Comparison of ENCODE assay signal across 15 cellular contexts in the genomic region with DNA sequence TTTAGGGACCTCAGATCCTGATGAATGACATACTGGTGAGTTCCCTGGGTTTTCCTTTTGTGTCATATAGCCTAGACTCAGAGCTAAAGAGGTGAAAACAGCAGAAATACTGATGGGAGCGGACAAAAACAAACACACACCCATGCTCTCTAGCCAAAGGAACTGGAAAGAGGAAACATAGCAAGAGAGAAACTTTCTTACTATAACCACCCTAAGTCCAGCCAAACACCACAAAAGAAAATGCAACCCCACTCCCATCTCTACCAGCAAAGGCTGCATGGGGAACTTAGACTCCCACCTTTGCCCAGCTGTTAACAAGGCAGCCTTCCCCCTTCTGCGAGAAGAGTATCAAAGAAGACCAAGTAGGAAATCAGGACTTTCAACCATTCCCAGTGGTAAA. TPM values are rescaled to one million over a fixed set of nuclear protein-coding genes. Genes with fewer than 3 reads are reported as not detected.
A peak's percentile ranks its signal among the peaks of the same experiment; 100 is the strongest.
DNase-seq lines count a peak whose midpoint lies in the region; ATAC-seq and TF ChIP-seq lines count a peak whose summit lies in the region.
"Had no signal": no experiment of that assay in that cellular context is flagged by ENCODE, and none has a peak within 500 bp of the region (broad histone marks: within the 10 kb centered on the region; RNA-seq: fewer than 3 reads in every experiment).

No MANE protein-coding gene starts in this region.

- H3K9me3 Mint-ChIP-seq in stimulated activated memory B cell treated with anti-CD40 and anti-IgM and Interleukin-4, amounts not matched to agents 10 μg/mL and 1 μg/mL and 100 μg/mL, for 72 hours: no peaks in the 10 kb centered on the region

- intact Hi-C loops in left lung (cut with DNase I): no loop called here

- TF ChIP-seq CTCF in left lung (IDR thresholded peaks at IDR 0.05): no peak

- H3K9me3 ChIP-seq in left lung: no peaks in the 10 kb centered on the region
- H3K9me3 ChIP-seq: BLaER1, HAP-1 had no signal

- ATAC-seq in left lung (peak; percentile 12), HG02870 (IDR thresholded peaks at IDR 0.05; ENCODE audit: unreplicated experiment) (no peak), HG02588 (IDR thresholded peaks at IDR 0.05; ENCODE audit: unreplicated experiment) (no peak)
- ATAC-seq in stimulated activated memory B cell treated with anti-CD40 and anti-IgM and Interleukin-4, amounts not matched to agents 10 μg/mL and 1 μg/mL and 100 μg/mL, for 72 hours: peak; percentile 71

- H3K27ac ChIP-seq in left lung: peak overlapping the region in 1 of 2 donors; percentile 45
- H3K27ac ChIP-seq: BLaER1, PC-9, SK-N-MC had no signal

- peak overlapping the region; percentile 59 for H3K27ac Mint-ChIP-seq in stimulated activated memory B cell treated with anti-CD40 and anti-IgM and Interleukin-4, amounts not matched to agents 10 μg/mL and 1 μg/mL and 100 μg/mL, for 72 hours

- H3K4me3 ChIP-seq in left lung: no peak overlapping the region
- H3K4me3 ChIP-seq: BLaER1, HAP-1, PC-9, SK-N-MC had no signal

- H3K4me1 ChIP-seq in left lung: peaks cover 7 to 45% of the 10 kb centered on the region in 2 donors
- H3K4me1 ChIP-seq: BLaER1, HAP-1 had no signal

- DNase-seq in CD1c-positive myeloid dendritic cell (ENCODE audit: extremely low spot score): peak; percentile 78
- DNase-seq in MV-4-11 (lab: John Stamatoyannopoulos, UW): peak; percentile 77
- no peak for DNase-seq in left lung
- no peak for DNase-seq in COLO829 (ENCODE audit: low spot score)
- DNase-seq: DMS153, IMR-90, NCI-H226, NCI-H526 treated with DMSO at 0.1 percent for 48 hours, PC-9 had no signal

- H3K4me1 Mint-ChIP-seq in stimulated activated memory B cell treated with anti-CD40 and anti-IgM and Interleukin-4, amounts not matched to agents 10 μg/mL and 1 μg/mL and 100 μg/mL, for 72 hours: peaks cover 39% of the 10 kb centered on the region

- H3K4me3 Mint-ChIP-seq in stimulated activated memory B cell treated with anti-CD40 and anti-IgM and Interleukin-4, amounts not matched to agents 10 μg/mL and 1 μg/mL and 100 μg/mL, for 72 hours: no peak overlapping the region

- H3K36me3 Mint-ChIP-seq in stimulated activated memory B cell treated with anti-CD40 and anti-IgM and Interleukin-4, amounts not matched to agents 10 μg/mL and 1 μg/mL and 100 μg/mL, for 72 hours: peaks cover 40% of the 10 kb centered on the region

- H3K27me3 Mint-ChIP-seq in stimulated activated memory B cell treated with anti-CD40 and anti-IgM and Interleukin-4, amounts not matched to agents 10 μg/mL and 1 μg/mL and 100 μg/mL, for 72 hours: no peaks in the 10 kb centered on the region

- no peaks in the 10 kb centered on the region for H3K27me3 ChIP-seq in left lung
- H3K27me3 ChIP-seq: BLaER1 had no signal

- peaks cover 0 to 19% of the 10 kb centered on the region in 2 donors for H3K36me3 ChIP-seq in left lung
- H3K36me3 ChIP-seq: BLaER1, HAP-1 had no signal

RNA-seq across cellular contexts. Expression of gene GSAP, which starts 16.3 kb away (rescaled TPM):
- total RNA-seq in left lung: 10 to 100 TPM; 40.9 to 45.4 TPM

Comparison
In these comparisons a context has a peak if more than half of its experiments do, and no peak if none do; other contexts are left out.
1. DNase-seq: peak in CD1c-positive myeloid dendritic cell (single experiment) and MV-4-11 (single experiment); none in left lung (0 of 2) and COLO829 (single experiment).
2. ATAC-seq: peak in left lung (single experiment) and stimulated activated memory B cell treated with anti-CD40 and anti-IgM and Interleukin-4, amounts not matched to agents 10 μg/mL and 1 μg/mL and 100 μg/mL, for 72 hours (single experiment); none in HG02870 (single experiment) and HG02588 (single experiment).